ENCODE assay signal across 8 cellular contexts in genomic region chr11:38246451-38246850, GRCh38.
"Had no signal": no experiment of that assay in that cellular context is flagged by ENCODE, and none has a peak within 500 bp of the region (broad histone marks: within the 10 kb centered on the region; RNA-seq: fewer than 3 reads in every experiment).

No MANE protein-coding gene starts in this region.

- ATAC-seq: GM12878 had no signal

- H3K4me3 ChIP-seq: GM12878 had no signal

- DNase-seq: GDM1, GF-D8 had no signal

- FAIRE-seq: G401.6, GM12878, GM12891, GM12892, GM18507, GM19239 had no signal
